ENCODE assay signal across 2 cellular contexts in genomic region chr4:170068438-170069128, GRCh38.
TF ChIP-seq lines count a peak whose summit lies in the region.

No MANE protein-coding gene starts in this region.

TF ChIP-seq in liver, 16 proteins besides CTCF, POLR2A, EP300 and RAD21:
- TF ChIP-seq ATF3 (IDR thresholded peaks at IDR 0.05) (no peak), HNF4G (IDR thresholded peaks at IDR 0.05) (peak; percentile 37), MAX (IDR thresholded peaks at IDR 0.05) (no peak), SP1 (IDR thresholded peaks at IDR 0.05) (peak; percentile 31), EGR1 (IDR thresholded peaks at IDR 0.05; ENCODE audit: low read depth in 2 of 2) (no peak), FOXA2 (IDR thresholded peaks at IDR 0.05) (no peak), REST (IDR thresholded peaks at IDR 0.05) (no peak), FOXA1 (IDR thresholded peaks at IDR 0.05) (no peak), HNF4A (conservative IDR thresholded peaks at IDR 0.05) (peak; percentile 94 to 99), YY1 (IDR thresholded peaks at IDR 0.05) (peak; percentile 21), JUND (IDR thresholded peaks at IDR 0.05) (no peak), TAF1 (conservative IDR thresholded peaks at IDR 0.05) (no peak), GABPA (IDR thresholded peaks at IDR 0.05 in 1 of 2, conservative IDR thresholded peaks at IDR 0.05 in 1 of 2) (no peak), RXRA (IDR thresholded peaks at IDR 0.05) (peak in 1 of 2 donors; percentile 67), NR2F2 (IDR thresholded peaks at IDR 0.05) (no peak)
- TF ChIP-seq, protein P1, sequence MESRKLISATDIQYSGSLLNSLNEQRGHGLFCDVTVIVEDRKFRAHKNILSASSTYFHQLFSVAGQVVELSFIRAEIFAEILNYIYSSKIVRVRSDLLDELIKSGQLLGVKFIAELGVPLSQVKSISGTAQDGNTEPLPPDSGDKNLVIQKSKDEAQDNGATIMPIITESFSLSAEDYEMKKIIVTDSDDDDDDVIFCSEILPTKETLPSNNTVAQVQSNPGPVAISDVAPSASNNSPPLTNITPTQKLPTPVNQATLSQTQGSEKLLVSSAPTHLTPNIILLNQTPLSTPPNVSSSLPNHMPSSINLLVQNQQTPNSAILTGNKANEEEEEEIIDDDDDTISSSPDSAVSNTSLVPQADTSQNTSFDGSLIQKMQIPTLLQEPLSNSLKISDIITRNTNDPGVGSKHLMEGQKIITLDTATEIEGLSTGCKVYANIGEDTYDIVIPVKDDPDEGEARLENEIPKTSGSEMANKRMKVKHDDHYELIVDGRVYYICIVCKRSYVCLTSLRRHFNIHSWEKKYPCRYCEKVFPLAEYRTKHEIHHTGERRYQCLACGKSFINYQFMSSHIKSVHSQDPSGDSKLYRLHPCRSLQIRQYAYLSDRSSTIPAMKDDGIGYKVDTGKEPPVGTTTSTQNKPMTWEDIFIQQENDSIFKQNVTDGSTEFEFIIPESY (IDR thresholded peaks at IDR 0.05), result no peak

TF ChIP-seq in HepG2, 621 proteins besides CTCF, POLR2A, EP300 and RAD21:
- TF ChIP-seq FOXK1 (CRISPR knock-in tag; IDR thresholded peaks at IDR 0.05; ENCODE audit: borderline replicate concordance, low read depth) (no peak), REL (CRISPR knock-in tag; conservative IDR thresholded peaks at IDR 0.05) (no peak)
